Comparison of ENCODE assay signal across 13 cellular contexts in the genomic region with DNA sequence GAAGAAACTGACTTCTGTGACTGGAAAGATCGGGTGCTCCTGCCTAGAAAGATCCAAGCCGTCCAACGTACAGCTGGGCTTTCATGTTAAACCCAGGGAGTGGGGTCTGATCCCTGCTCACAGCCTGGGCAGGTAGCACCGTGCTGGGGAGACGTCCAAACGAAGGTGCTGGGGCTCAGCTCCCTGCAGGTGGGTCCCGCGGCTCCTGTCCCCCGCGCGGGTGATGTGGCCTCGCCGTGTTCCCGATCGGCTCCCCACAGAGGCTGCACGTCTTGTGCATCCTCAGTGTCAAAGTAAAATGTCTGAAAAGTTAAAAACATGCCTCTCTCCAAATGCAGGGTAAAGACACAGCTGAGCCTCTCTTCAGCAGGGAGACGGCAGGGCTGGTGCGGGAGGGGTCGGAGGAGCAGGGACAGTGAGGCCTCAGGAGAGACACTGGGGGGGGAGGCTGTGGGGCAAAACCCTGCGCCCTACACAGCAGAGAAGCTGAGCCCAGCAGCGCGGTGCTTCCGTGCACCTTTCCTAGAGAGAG. TPM values are rescaled to one million over a fixed set of nuclear protein-coding genes. Genes with fewer than 3 reads are reported as not detected.
DNase-seq lines count a peak whose midpoint lies in the region; TF ChIP-seq lines count a peak whose summit lies in the region.
"Had no signal": no experiment of that assay in that cellular context is flagged by ENCODE, and none has a peak within 500 bp of the region (broad histone marks: within the 10 kb centered on the region; RNA-seq: fewer than 3 reads in every experiment).

No MANE protein-coding gene starts in this region.

- in situ Hi-C loops in transverse colon (cut with MboI; ENCODE audit: low pct_ligation_motif_present in 1 of 4, low pct_unique_long_range_greater_than_20kb in 1 of 4, low sequenced_read_pairs in 3 of 4) = no loop called here

- H3K27me3 ChIP-seq in duodenal mucosa (ENCODE audit: control insufficient read depth in 1 of 2, insufficient read depth in 2 of 2, low read length in 2 of 2) = no peaks in the 10 kb centered on the region
- H3K27me3 ChIP-seq in neuronal stem cell (ENCODE audit: control insufficient read depth in 3 of 3, insufficient read depth in 3 of 3, low read depth in 1 of 3, low read length in 3 of 3) = no peaks in the 10 kb centered on the region
- H3K27me3 ChIP-seq in transverse colon = no peaks in the 10 kb centered on the region

- H2BK5ac ChIP-seq in neuronal stem cell (ENCODE audit: low read length) = no peak overlapping the region

- peak overlapping the region; percentile 77 for H3K27ac Mint-ChIP-seq in activated T-cell treated with anti-CD3 and anti-CD28 coated beads, Interleukin-2, amount 50 U/mL, for 24 hours

- H3K18ac ChIP-seq in neuronal stem cell (ENCODE audit: low read length) = peak overlapping the region; percentile 72

- H3K9me3 Mint-ChIP-seq in activated T-cell treated with anti-CD3 and anti-CD28 coated beads, Interleukin-2, amount 50 U/mL, for 24 hours = peaks cover 8% of the 10 kb centered on the region

- intact Hi-C loops in transverse colon (cut with DNase I; ENCODE audit: low total_unique reads) = loop anchor here (2.0 to 5.0 kb wide), 3 partner anchors 33 to 77 kb away; a partner anchor contains a TSS

- no peaks in the 10 kb centered on the region for H3K79me1 ChIP-seq in neuronal stem cell (ENCODE audit: low read depth, low read length)

- no peak overlapping the region for H2BK12ac ChIP-seq in neuronal stem cell (ENCODE audit: low read length)

- H3K23ac ChIP-seq in neuronal stem cell (ENCODE audit: low read depth, low read length, poor library complexity) = peak overlapping the region; percentile 17

- no CpG with 5 or more reads among the region's 23 CpGs for WGBS in neuronal stem cell (ENCODE audit: extremely low coverage in 2 of 2, insufficient read length in 2 of 2, insufficient replicate concordance in 1 of 2), 2 donors
- WGBS in transverse colon (ENCODE audit: low coverage in 1 of 2), 2 donors = 79 to 86% methylated on average over 12 to 23 of the region's 23 CpGs

- H3K4me3 Mint-ChIP-seq in activated T-cell treated with anti-CD3 and anti-CD28 coated beads, Interleukin-2, amount 50 U/mL, for 24 hours = peak overlapping the region; percentile 58

- no peaks in the 10 kb centered on the region for H3K36me3 Mint-ChIP-seq in activated T-cell treated with anti-CD3 and anti-CD28 coated beads, Interleukin-2, amount 50 U/mL, for 24 hours (ENCODE audit: low read depth)

- TF ChIP-seq CTCF in transverse colon (IDR thresholded peaks at IDR 0.05) = no peak

- no peak overlapping the region for H4K91ac ChIP-seq in neuronal stem cell (ENCODE audit: low read depth, low read length, poor library complexity)

- DNase-seq in activated T-cell treated with anti-CD3 and anti-CD28 coated beads, Interleukin-2, amount 50 U/mL, for 24 hours = no peak
- DNase-seq in activated T-cell treated with anti-CD3 and anti-CD28 coated beads, Interleukin-2, amount 50 U/mL, for 1 hour = no peak
- DNase-seq in neuronal stem cell (ENCODE audit: low spot score) (no peak), transverse colon (no peak), hypothalamus (lab: John Stamatoyannopoulos, UW) (no peak), NCI-H1417 (lab: John Stamatoyannopoulos, UW) (no peak), epidermal melanocyte (ENCODE audit: insufficient read length, low spot score) (no peak)
- DNase-seq: mesendoderm, NCI-H69, SIG-M5 had no signal

- TF ChIP-seq EP300 in transverse colon (IDR thresholded peaks at IDR 0.05; ENCODE audit: low read depth) = no peak

- no peak overlapping the region for H3K14ac ChIP-seq in neuronal stem cell (ENCODE audit: low read length)

- peaks cover 52% of the 10 kb centered on the region for H3K27me3 Mint-ChIP-seq in activated T-cell treated with anti-CD3 and anti-CD28 coated beads, Interleukin-2, amount 50 U/mL, for 24 hours

- H3K4me3 ChIP-seq in duodenal mucosa (ENCODE audit: low read depth in 1 of 2, low read length in 2 of 2) (no peak overlapping the region), neuronal stem cell (ENCODE audit: low read length in 2 of 2) (no peak overlapping the region), transverse colon (no peak overlapping the region)
- H3K4me3 ChIP-seq: dorsolateral prefrontal cortex had no signal

- peak overlapping the region; percentile 17 for H2AK5ac ChIP-seq in neuronal stem cell (ENCODE audit: low read depth, low read length)

- H3K4ac ChIP-seq in neuronal stem cell (ENCODE audit: low read length) = no peak overlapping the region

- H3K27ac ChIP-seq in duodenal mucosa (ENCODE audit: low read depth, low read length) = peak overlapping the region; percentile 55
- H3K27ac ChIP-seq in neuronal stem cell (replicated peaks; ENCODE audit: low read length) = no peak overlapping the region
- H3K27ac ChIP-seq in transverse colon = peak overlapping the region; percentile 83 to 95 (median 92)
- H3K27ac ChIP-seq: 22Rv1 had no signal

- H3K36me3 ChIP-seq in duodenal mucosa (ENCODE audit: control insufficient read depth in 1 of 2, insufficient read depth in 2 of 2, low read length in 2 of 2) = no peaks in the 10 kb centered on the region
- H3K36me3 ChIP-seq in neuronal stem cell (replicated peaks in 1 of 2; ENCODE audit: control insufficient read depth in 2 of 2, insufficient read depth in 2 of 2, low read length in 2 of 2) = no peaks in the 10 kb centered on the region
- H3K36me3 ChIP-seq in transverse colon = no peaks in the 10 kb centered on the region

- H3K4me1 ChIP-seq in duodenal mucosa (ENCODE audit: control insufficient read depth in 1 of 2, insufficient read depth in 2 of 2, low read length in 2 of 2) (peaks cover 10 to 17% of the 10 kb centered on the region in 2 donors), neuronal stem cell (ENCODE audit: control insufficient read depth in 2 of 2, insufficient read depth in 1 of 2, low read depth in 1 of 2, low read length in 2 of 2) (peaks cover 0 to 5% of the 10 kb centered on the region in 2 donors), transverse colon (peaks cover 10 to 42% (median 21%) of the 10 kb centered on the region in 4 donors)

- no peak overlapping the region for H2BK120ac ChIP-seq in neuronal stem cell (ENCODE audit: low read depth, low read length)

- H3K4me2 ChIP-seq in neuronal stem cell (ENCODE audit: insufficient read depth, low read length, poor library complexity, severe bottlenecking) = no peak overlapping the region

- H3K9me3 ChIP-seq in duodenal mucosa (ENCODE audit: control insufficient read depth in 1 of 2, low read length in 2 of 2) (peaks cover 6 to 8% of the 10 kb centered on the region in 2 donors), neuronal stem cell (replicated peaks in 1 of 2; ENCODE audit: control insufficient read depth in 2 of 2, insufficient read depth in 1 of 2, low read depth in 1 of 2, low read length in 2 of 2) (peaks cover 7 to 17% of the 10 kb centered on the region in 2 donors), transverse colon (peaks cover 0 to 1% of the 10 kb centered on the region in 2 donors)

- no peak overlapping the region for H2BK15ac ChIP-seq in neuronal stem cell (ENCODE audit: low read length)

- TF ChIP-seq POLR2A in transverse colon (IDR thresholded peaks at IDR 0.05) = no peak

- peaks cover 59% of the 10 kb centered on the region for H3K4me1 Mint-ChIP-seq in activated T-cell treated with anti-CD3 and anti-CD28 coated beads, Interleukin-2, amount 50 U/mL, for 24 hours (ENCODE audit: low read depth)

- H4K8ac ChIP-seq in neuronal stem cell (ENCODE audit: low read depth, low read length) = no peak overlapping the region

- H3K9ac ChIP-seq in duodenal mucosa (ENCODE audit: low read depth in 1 of 2, low read length in 2 of 2) = no peak overlapping the region
- peak overlapping the region; percentile 25 for H3K9ac ChIP-seq in neuronal stem cell (ENCODE audit: low read depth, low read length, poor library complexity)

- no peak overlapping the region for H2AFZ ChIP-seq in neuronal stem cell (ENCODE audit: low read length)

RNA-seq across cellular contexts. Expression of a gene that starts 40.1 kb away (rescaled TPM):
- 19.3 TPM for polyA plus RNA-seq in neuronal stem cell (2013, experiment 1 of 2)
- polyA plus RNA-seq in neuronal stem cell (2013, experiment 2 of 2) = 19.1 TPM
- total RNA-seq in transverse colon = 100 to 1,000 TPM; 172 to 550 (median 346) TPM
